Comparison of ENCODE assay signal across 8 cellular contexts in genomic region chr1:100265562-100265930, GRCh38. TPM values are rescaled to one million over a fixed set of nuclear protein-coding genes. Genes with fewer than 3 reads are reported as not detected.
DNase-seq lines count a peak whose midpoint lies in the region; ATAC-seq and TF ChIP-seq lines count a peak whose summit lies in the region.

No MANE protein-coding gene starts in this region.

- no peaks in the 10 kb centered on the region for H3K9me3 Mint-ChIP-seq in activated naive CD8-positive, alpha-beta T cell treated with anti-CD3 and anti-CD28 coated beads, Interleukin-2, amount 50 U/mL, for 24 hours

- no peaks in the 10 kb centered on the region for H3K9me3 ChIP-seq in hepatocyte (ENCODE audit: low read depth)
- no peaks in the 10 kb centered on the region for H3K9me3 ChIP-seq in skeletal muscle satellite cell (replicated peaks; ENCODE audit: low read length)

- H2AFZ ChIP-seq in hepatocyte, result peak overlapping the region; percentile 96

- 7% methylated on average over 12 of the region's 12 CpGs for WGBS in hepatocyte (ENCODE audit: low lambda C conversion rate, missing lambda C conversion rate)

- peak overlapping the region; percentile 86 for H3K4me3 ChIP-seq in Jurkat, Clone E6-1 (ENCODE audit: low read length)
- H3K4me3 ChIP-seq in hepatocyte (peak overlapping the region; percentile 73), skeletal muscle satellite cell (ENCODE audit: low read length) (peak overlapping the region; percentile 88)

- H3K27ac ChIP-seq in hepatocyte, result peak overlapping the region; percentile 95

- ATAC-seq in GM21723 (IDR thresholded peaks at IDR 0.05; ENCODE audit: unreplicated experiment), result peak; percentile 29
- peak; percentile 27 for ATAC-seq in activated naive CD8-positive, alpha-beta T cell treated with anti-CD3 and anti-CD28 coated beads, Interleukin-2, amount 50 U/mL, for 24 hours

- no peaks in the 10 kb centered on the region for H3K27me3 ChIP-seq in hepatocyte
- no peaks in the 10 kb centered on the region for H3K27me3 ChIP-seq in skeletal muscle satellite cell (ENCODE audit: control insufficient read depth, insufficient read depth, low read length)

- H3K9ac ChIP-seq in skeletal muscle satellite cell (ENCODE audit: low read depth, low read length), result peak overlapping the region; percentile 93

- H3K4me1 ChIP-seq in hepatocyte (ENCODE audit: insufficient read depth) (peaks cover 11% of the 10 kb centered on the region), skeletal muscle satellite cell (ENCODE audit: control insufficient read depth, insufficient read depth, low read length) (peaks cover 10% of the 10 kb centered on the region)

- H3K27me3 Mint-ChIP-seq in activated naive CD8-positive, alpha-beta T cell treated with anti-CD3 and anti-CD28 coated beads, Interleukin-2, amount 50 U/mL, for 24 hours, result peaks cover 2% of the 10 kb centered on the region

- H3K36me3 ChIP-seq in hepatocyte (replicated peaks; ENCODE audit: insufficient read depth, low read depth) (no peaks in the 10 kb centered on the region), skeletal muscle satellite cell (ENCODE audit: insufficient read depth, low read length) (peaks cover 23% of the 10 kb centered on the region)

- no peak for TF ChIP-seq CTCF in hepatocyte (IDR thresholded peaks at IDR 0.05; ENCODE audit: poor library complexity)

- H3K4me2 ChIP-seq in hepatocyte (peak overlapping the region; percentile 81), skeletal muscle satellite cell (ENCODE audit: low read length) (peak overlapping the region; percentile 83)

- peaks cover 34% of the 10 kb centered on the region for H3K36me3 Mint-ChIP-seq in activated naive CD8-positive, alpha-beta T cell treated with anti-CD3 and anti-CD28 coated beads, Interleukin-2, amount 50 U/mL, for 24 hours (ENCODE audit: low read depth)

- peaks cover 37% of the 10 kb centered on the region for H3K79me2 ChIP-seq in hepatocyte

- peak overlapping the region; percentile 98 for H3K27ac Mint-ChIP-seq in activated naive CD8-positive, alpha-beta T cell treated with anti-CD3 and anti-CD28 coated beads, Interleukin-2, amount 50 U/mL, for 24 hours

- no peaks in the 10 kb centered on the region for H3K9me2 ChIP-seq in hepatocyte (replicated peaks; ENCODE audit: insufficient read depth)

- peak; percentile 27 for DNase-seq in NCI-H345 treated with DMSO at 0.1 percent for 48 hours (lab: John Stamatoyannopoulos, UW; ENCODE audit: unreplicated experiment)
- no peak for DNase-seq in NCI-H345 (lab: John Stamatoyannopoulos, UW)
- no peak for DNase-seq in Jurkat, Clone E6-1 (ENCODE audit: low read depth, low spot score)
- no peak for DNase-seq in activated naive CD8-positive, alpha-beta T cell treated with anti-CD3 and anti-CD28 coated beads, Interleukin-2, amount 50 U/mL, for 24 hours
- DNase-seq in hepatocyte (ENCODE audit: low spot score), result peak; percentile 26
- DNase-seq in NK-92 (lab: John Stamatoyannopoulos, UW; ENCODE audit: unreplicated experiment), result no peak

- H4K20me1 ChIP-seq in hepatocyte (ENCODE audit: insufficient read depth, poor library complexity, severe bottlenecking), result no peaks in the 10 kb centered on the region

- H3K4me3 Mint-ChIP-seq in activated naive CD8-positive, alpha-beta T cell treated with anti-CD3 and anti-CD28 coated beads, Interleukin-2, amount 50 U/mL, for 24 hours, result peak overlapping the region; percentile 99

- peaks cover 43% of the 10 kb centered on the region for H3K4me1 Mint-ChIP-seq in activated naive CD8-positive, alpha-beta T cell treated with anti-CD3 and anti-CD28 coated beads, Interleukin-2, amount 50 U/mL, for 24 hours

RNA-seq across cellular contexts. Expression of gene RTCA, which starts 0.5 kb away (rescaled TPM):
- polyA plus RNA-seq in Jurkat, Clone E6-1 (2012; ENCODE audit: insufficient read depth, insufficient read length), result 45.8 TPM
- total RNA-seq in hepatocyte, result 38.9 and 41.7 TPM in 2 replicates
- polyA plus RNA-seq in hepatocyte, result 37.2 and 43.7 TPM in 2 replicates
- 46.1 and 52.0 TPM in 2 replicates for total RNA-seq in skeletal muscle satellite cell (2012; rRNA removed)

RNA-seq across cellular contexts. Expression of gene DBT, which starts 15.9 kb away (rescaled TPM):
- 5.5 TPM for polyA plus RNA-seq in Jurkat, Clone E6-1 (2012; ENCODE audit: insufficient read depth, insufficient read length)
- 10.5 and 11.8 TPM in 2 replicates for total RNA-seq in hepatocyte
- 6.5 and 9.2 TPM in 2 replicates for polyA plus RNA-seq in hepatocyte
- total RNA-seq in skeletal muscle satellite cell (2012; rRNA removed), result 4.8 and 6.6 TPM in 2 replicates

Comparison
In these comparisons a context has a peak if more than half of its experiments do, and no peak if none do; other contexts are left out.
1. DNase-seq: peak in NCI-H345 treated with DMSO at 0.1 percent for 48 hours (single experiment) and hepatocyte (single experiment); none in NCI-H345 (single experiment), Jurkat, Clone E6-1 (single experiment), activated naive CD8-positive, alpha-beta T cell treated with anti-CD3 and anti-CD28 coated beads, Interleukin-2, amount 50 U/mL, for 24 hours (single experiment) and NK-92 (single experiment).
2. Peak in every context shown above with its lines, with median percentiles within 50 percentile points of each other: H3K4me3 ChIP-seq.